In genomic region chr19:11094520-11094894, GRCh38 we compare ENCODE assay signal across 9 cellular contexts. TPM values are rescaled to one million over a fixed set of nuclear protein-coding genes. Genes with fewer than 3 reads are reported as not detected.
DNase-seq lines count a peak whose midpoint lies in the region; TF ChIP-seq lines count a peak whose summit lies in the region.
"Had no signal": no experiment of that assay in that cellular context is flagged by ENCODE, and none has a peak within 500 bp of the region (broad histone marks: within the 10 kb centered on the region; RNA-seq: fewer than 3 reads in every experiment).

No MANE protein-coding gene starts in this region.

- H3K9me2 ChIP-seq in Karpas-422 (replicated peaks; ENCODE audit: insufficient read depth, low read length), result no peaks in the 10 kb centered on the region

- no peaks in the 10 kb centered on the region for H3K27me3 Mint-ChIP-seq in neural crest cell (ENCODE audit: low read depth)

- peaks cover 32% of the 10 kb centered on the region for H3K4me1 Mint-ChIP-seq in neural crest cell

- H3K27ac ChIP-seq in ACC112 (ENCODE audit: low read depth, low read length) (peak overlapping the region; percentile 89), Karpas-422 (ENCODE audit: low read length) (0 out of 2 replicates have a peak overlapping the region, but pooled peaks have one; percentile 16), coronary artery (peak overlapping the region; percentile 48), WERI-Rb-1 (no peak overlapping the region)

- H3K36me3 ChIP-seq in ACC112 (ENCODE audit: insufficient read depth, low read length) (peaks cover 13% of the 10 kb centered on the region), Karpas-422 (ENCODE audit: insufficient read depth, low read length) (peaks cover 57% of the 10 kb centered on the region), WERI-Rb-1 (peaks cover 85% of the 10 kb centered on the region)

- peak overlapping the region; percentile 12 for H3K27ac Mint-ChIP-seq in neural crest cell (ENCODE audit: unreplicated experiment)

- H3K4me1 ChIP-seq in ACC112 (ENCODE audit: control insufficient read depth, insufficient read depth, low read length, unreplicated experiment), result peaks cover 28% of the 10 kb centered on the region
- H3K4me1 ChIP-seq in Karpas-422 (ENCODE audit: low read length), result peaks cover 29% of the 10 kb centered on the region

- H3K27me3 ChIP-seq in ACC112 (ENCODE audit: insufficient read depth, low read length) (no peaks in the 10 kb centered on the region), Karpas-422 (ENCODE audit: low read length) (no peaks in the 10 kb centered on the region), WERI-Rb-1 (ENCODE audit: insufficient read depth, low read depth, severe bottlenecking) (no peaks in the 10 kb centered on the region)

- no peak overlapping the region for H3K9ac ChIP-seq in Karpas-422 (ENCODE audit: low read length)

- peak overlapping the region; percentile 31 for H3K4me3 Mint-ChIP-seq in neural crest cell

- peaks cover 52% of the 10 kb centered on the region for H3K79me2 ChIP-seq in ACC112 (ENCODE audit: control insufficient read depth, insufficient read depth, low read length, unreplicated experiment)
- H3K79me2 ChIP-seq in Karpas-422 (ENCODE audit: low read length), result peaks cover 97% of the 10 kb centered on the region

- no peaks in the 10 kb centered on the region for H3K9me3 Mint-ChIP-seq in neural crest cell

- DNase-seq in Karpas-422, result no peak
- DNase-seq in coronary artery (ENCODE audit: low spot score), result no peak
- DNase-seq in neural crest cell (ENCODE audit: low read depth, low spot score), result no peak
- no peak for DNase-seq in NCI-H2029 (lab: John Stamatoyannopoulos, UW)
- no peak for DNase-seq in NCI-H2196 treated with DMSO at 0.1 percent for 48 hours (lab: John Stamatoyannopoulos, UW; ENCODE audit: unreplicated experiment)
- no peak for DNase-seq in WERI-Rb-1
- no peak for DNase-seq in SHP77 treated with DMSO at 0.1 percent for 48 hours (lab: John Stamatoyannopoulos, UW)
- DNase-seq: DMS79 had no signal

- H3K9me3 ChIP-seq in Karpas-422 (ENCODE audit: low read length) (no peaks in the 10 kb centered on the region), WERI-Rb-1 (ENCODE audit: severe bottlenecking) (no peaks in the 10 kb centered on the region)

- no peak for TF ChIP-seq CTCF in coronary artery (IDR thresholded peaks at IDR 0.05)
- TF ChIP-seq CTCF in neural crest cell (conservative IDR thresholded peaks at IDR 0.05), result no peak
- TF ChIP-seq CTCF in WERI-Rb-1 (IDR thresholded peaks at IDR 0.05; ENCODE audit: low read depth, low read length), result no peak

- peaks cover 81% of the 10 kb centered on the region for H4K20me1 ChIP-seq in Karpas-422 (ENCODE audit: insufficient read depth, low read depth, low read length)

- H3K4me3 ChIP-seq in ACC112 (ENCODE audit: low read depth, low read length), result peak overlapping the region; percentile 35
- no peak overlapping the region for H3K4me3 ChIP-seq in Karpas-422 (ENCODE audit: low read length)
- no peak overlapping the region for H3K4me3 ChIP-seq in coronary artery
- no peak overlapping the region for H3K4me3 ChIP-seq in WERI-Rb-1 (ENCODE audit: low read depth, low read length)

- no peak overlapping the region for H2AFZ ChIP-seq in ACC112 (ENCODE audit: low read length, unreplicated experiment)
- no peak overlapping the region for H2AFZ ChIP-seq in Karpas-422 (ENCODE audit: low read length)

- H3K36me3 Mint-ChIP-seq in neural crest cell (ENCODE audit: low read depth), result peaks cover 23% of the 10 kb centered on the region

- no peak overlapping the region for H3K4me2 ChIP-seq in Karpas-422 (ENCODE audit: low read depth, low read length, poor library complexity, severe bottlenecking)

RNA-seq across cellular contexts. Expression of gene LDLR, which starts 5.2 kb away (rescaled TPM):
- 49.8 and 99.9 TPM in 2 replicates for total RNA-seq in Karpas-422 (2014; rRNA removed; shearing (Covaris generic); ENCODE audit: low replicate concordance)
- 141 and 152 TPM in 2 replicates for total RNA-seq in neural crest cell
